19 cellular contexts compared by ENCODE assay signal in the genomic region with DNA sequence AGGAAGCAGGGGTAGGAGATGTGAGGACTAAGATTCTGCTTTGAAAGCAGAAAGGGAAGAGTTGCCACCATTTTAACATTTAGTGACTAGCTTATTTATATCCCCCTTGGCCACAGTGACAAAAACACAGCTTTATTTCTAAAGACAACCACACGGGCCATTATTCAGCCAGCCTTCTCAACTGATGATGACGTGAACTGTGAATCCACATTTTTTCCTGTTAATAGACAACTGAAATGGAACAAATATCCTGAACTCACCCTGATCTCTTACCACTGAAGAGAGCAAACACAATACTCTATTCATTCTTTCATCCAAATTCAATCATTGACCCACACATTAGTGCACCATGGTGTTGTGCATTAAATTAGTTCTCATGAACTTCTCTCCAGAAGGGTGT.
DNase-seq lines count a peak whose midpoint lies in the region; ATAC-seq, FAIRE-seq and TF ChIP-seq lines count a peak whose summit lies in the region.
"Had no signal": no experiment of that assay in that cellular context is flagged by ENCODE, and none has a peak within 500 bp of the region (broad histone marks: within the 10 kb centered on the region; RNA-seq: fewer than 3 reads in every experiment).

No MANE protein-coding gene starts in this region.

- peaks cover 2 to 11% of the 10 kb centered on the region in 2 donors for H3K4me1 ChIP-seq in kidney (ENCODE audit: control insufficient read depth in 1 of 2, insufficient read depth in 1 of 2, low read depth in 1 of 2, low read length in 2 of 2)
- H3K4me1 ChIP-seq: Caco-2, Peyer's patch had no signal

- POLR2A ChIA-PET in WTC11 (lab: Charles Lee) = no interaction called here

- H3K9me3 ChIP-seq in kidney (ENCODE audit: control insufficient read depth in 1 of 2, low read length in 2 of 2) = no peaks in the 10 kb centered on the region
- H3K9me3 ChIP-seq: Caco-2, Peyer's patch had no signal

- H3K27me3 Mint-ChIP-seq in activated T-cell treated with anti-CD3 and anti-CD28 coated beads, Interleukin-2, amount 50 U/mL, for 24 hours = no peaks in the 10 kb centered on the region
- no peaks in the 10 kb centered on the region for H3K27me3 Mint-ChIP-seq in activated T-cell treated with anti-CD3 and anti-CD28 coated beads, Interleukin-2, amount 50 U/mL, for 4 hours (ENCODE audit: low read depth)
- H3K27me3 Mint-ChIP-seq in WTC11 (ENCODE audit: low read depth) (no peaks in the 10 kb centered on the region), nephron progenitor cell (ENCODE audit: low read depth, poor library complexity) (no peaks in the 10 kb centered on the region)

- peak overlapping the region; percentile 17 for H3K27ac Mint-ChIP-seq in activated T-cell treated with anti-CD3 and anti-CD28 coated beads, Interleukin-2, amount 50 U/mL, for 24 hours
- H3K27ac Mint-ChIP-seq in WTC11 (0 out of 2 replicates have a peak overlapping the region, but pooled peaks have one; percentile 17), nephron progenitor cell (peak overlapping the region; percentile 76)

- no peak for TF ChIP-seq CTCF in WTC11 (IDR thresholded peaks at IDR 0.05)
- TF ChIP-seq CTCF in kidney (IDR thresholded peaks at IDR 0.05; ENCODE audit: borderline replicate concordance, extremely low read depth, insufficient read depth) = no peak
- TF ChIP-seq CTCF in nephron progenitor cell (IDR thresholded peaks at IDR 0.05) = no peak

- H3K4me3 ChIP-seq in kidney (ENCODE audit: low read length in 2 of 2) = no peak overlapping the region
- H3K4me3 ChIP-seq: Peyer's patch had no signal

- no peaks in the 10 kb centered on the region for H3K36me3 Mint-ChIP-seq in activated T-cell treated with anti-CD3 and anti-CD28 coated beads, Interleukin-2, amount 50 U/mL, for 24 hours (ENCODE audit: low read depth)
- peaks cover 2% of the 10 kb centered on the region for H3K36me3 Mint-ChIP-seq in activated T-cell treated with anti-CD3 and anti-CD28 coated beads, Interleukin-2, amount 50 U/mL, for 4 hours (ENCODE audit: insufficient read depth)
- H3K36me3 Mint-ChIP-seq in WTC11 (no peaks in the 10 kb centered on the region), nephron progenitor cell (ENCODE audit: low read depth) (no peaks in the 10 kb centered on the region)

- ATAC-seq in activated T-cell treated with anti-CD3 and anti-CD28 coated beads, Interleukin-2, amount 50 U/mL, for 4 hours = no peak
- no peak for ATAC-seq in WTC11

- no peaks in the 10 kb centered on the region for H3K9me3 Mint-ChIP-seq in activated T-cell treated with anti-CD3 and anti-CD28 coated beads, Interleukin-2, amount 50 U/mL, for 24 hours
- H3K9me3 Mint-ChIP-seq in activated T-cell treated with anti-CD3 and anti-CD28 coated beads, Interleukin-2, amount 50 U/mL, for 4 hours = no peaks in the 10 kb centered on the region
- no peaks in the 10 kb centered on the region for H3K9me3 Mint-ChIP-seq in WTC11
- H3K9me3 Mint-ChIP-seq in nephron progenitor cell = no peaks in the 10 kb centered on the region

- H3K36me3 ChIP-seq in kidney (ENCODE audit: control insufficient read depth in 1 of 2, insufficient read depth in 2 of 2, low read length in 2 of 2) = no peaks in the 10 kb centered on the region
- H3K36me3 ChIP-seq: Peyer's patch had no signal

- CTCF ChIA-PET in WTC11 (lab: Charles Lee) = no interaction called here

- no peak overlapping the region for H3K9ac ChIP-seq in kidney (ENCODE audit: low read length in 2 of 2)

- peaks cover 50% of the 10 kb centered on the region for H3K4me1 Mint-ChIP-seq in activated T-cell treated with anti-CD3 and anti-CD28 coated beads, Interleukin-2, amount 50 U/mL, for 24 hours (ENCODE audit: low read depth)
- peaks cover 48% of the 10 kb centered on the region for H3K4me1 Mint-ChIP-seq in activated T-cell treated with anti-CD3 and anti-CD28 coated beads, Interleukin-2, amount 50 U/mL, for 4 hours (ENCODE audit: low read depth)
- H3K4me1 Mint-ChIP-seq in WTC11 (peaks cover 45% of the 10 kb centered on the region), nephron progenitor cell (peaks cover 60% of the 10 kb centered on the region)

- no peak for DNase-seq in activated T-cell treated with anti-CD3 and anti-CD28 coated beads, Interleukin-2, amount 50 U/mL, for 24 hours
- no peak for DNase-seq in activated T-cell treated with anti-CD3 and anti-CD28 coated beads, Interleukin-2, amount 50 U/mL, for 4 hours
- DNase-seq in WTC11 (ENCODE audit: low spot score) = no peak
- DNase-seq in kidney = no peak
- DNase-seq in nephron progenitor cell = no peak
- DNase-seq in RPMI8226 = no peak
- DNase-seq in DMS79 (lab: John Stamatoyannopoulos, UW) = no peak
- DNase-seq in NCI-H1048 (lab: John Stamatoyannopoulos, UW) = no peak
- DNase-seq: Caco-2, DMS79 treated with DMSO at 0.1 percent for 48 hours, HCEC 1CT, MV-4-11, NCI-H1436, NCI-H2029 treated with DMSO at 0.1 percent for 48 hours, NCI-H524, Peyer's patch had no signal

- FAIRE-seq in kidney (lab: Jason Lieb, UNC) = peak; percentile 46
- FAIRE-seq: G401.6, GM12891 had no signal

- H3K4me3 Mint-ChIP-seq in activated T-cell treated with anti-CD3 and anti-CD28 coated beads, Interleukin-2, amount 50 U/mL, for 24 hours = no peak overlapping the region
- H3K4me3 Mint-ChIP-seq in activated T-cell treated with anti-CD3 and anti-CD28 coated beads, Interleukin-2, amount 50 U/mL, for 4 hours = no peak overlapping the region
- H3K4me3 Mint-ChIP-seq in WTC11 (no peak overlapping the region), nephron progenitor cell (no peak overlapping the region)

- intact Hi-C loops in kidney (cut with DNase I) = no loop called here

- H3K27ac ChIP-seq in kidney (ENCODE audit: low read depth in 2 of 2, low read length in 2 of 2) = peak overlapping the region in 1 of 2 donors; percentile 51
- H3K27ac ChIP-seq: 22Rv1, Peyer's patch had no signal

TF ChIP-seq in WTC11, 78 proteins besides CTCF, POLR2A, EP300 and RAD21:
- TF ChIP-seq ZNF121 (CRISPR knock-in tag; IDR thresholded peaks at IDR 0.05) = no peak
- TF ChIP-seq, protein P1, sequence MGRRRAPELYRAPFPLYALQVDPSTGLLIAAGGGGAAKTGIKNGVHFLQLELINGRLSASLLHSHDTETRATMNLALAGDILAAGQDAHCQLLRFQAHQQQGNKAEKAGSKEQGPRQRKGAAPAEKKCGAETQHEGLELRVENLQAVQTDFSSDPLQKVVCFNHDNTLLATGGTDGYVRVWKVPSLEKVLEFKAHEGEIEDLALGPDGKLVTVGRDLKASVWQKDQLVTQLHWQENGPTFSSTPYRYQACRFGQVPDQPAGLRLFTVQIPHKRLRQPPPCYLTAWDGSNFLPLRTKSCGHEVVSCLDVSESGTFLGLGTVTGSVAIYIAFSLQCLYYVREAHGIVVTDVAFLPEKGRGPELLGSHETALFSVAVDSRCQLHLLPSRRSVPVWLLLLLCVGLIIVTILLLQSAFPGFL (CRISPR knock-in tag; IDR thresholded peaks at IDR 0.05; ENCODE audit: borderline replicate concordance) = no peak
- TF ChIP-seq, protein P2, sequence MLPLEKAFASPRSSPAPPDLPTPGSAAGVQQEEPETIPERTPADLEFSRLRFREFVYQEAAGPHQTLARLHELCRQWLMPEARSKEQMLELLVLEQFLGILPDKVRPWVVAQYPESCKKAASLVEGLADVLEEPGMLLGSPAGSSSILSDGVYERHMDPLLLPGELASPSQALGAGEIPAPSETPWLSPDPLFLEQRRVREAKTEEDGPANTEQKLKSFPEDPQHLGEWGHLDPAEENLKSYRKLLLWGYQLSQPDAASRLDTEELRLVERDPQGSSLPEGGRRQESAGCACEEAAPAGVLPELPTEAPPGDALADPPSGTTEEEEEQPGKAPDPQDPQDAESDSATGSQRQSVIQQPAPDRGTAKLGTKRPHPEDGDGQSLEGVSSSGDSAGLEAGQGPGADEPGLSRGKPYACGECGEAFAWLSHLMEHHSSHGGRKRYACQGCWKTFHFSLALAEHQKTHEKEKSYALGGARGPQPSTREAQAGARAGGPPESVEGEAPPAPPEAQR (CRISPR knock-in tag; IDR thresholded peaks at IDR 0.05) = no peak

Comparison
In these comparisons a context has a peak if more than half of its experiments do, and no peak if none do; other contexts are left out.
1. H3K27ac Mint-ChIP-seq: peak in every context shown above with its lines; median percentile 76 in nephron progenitor cell; 17 in activated T-cell treated with anti-CD3 and anti-CD28 coated beads, Interleukin-2, amount 50 U/mL, for 24 hours; 17 in WTC11.